Comparison of ENCODE assay signal across 8 cellular contexts in genomic region chr10:60480865-60481563, GRCh38.
A peak's percentile ranks its signal among the peaks of the same experiment; 100 is the strongest.
DNase-seq lines count a peak whose midpoint lies in the region; ATAC-seq, FAIRE-seq and TF ChIP-seq lines count a peak whose summit lies in the region.

No MANE protein-coding gene starts in this region.

- no peak overlapping the region for H3K27ac ChIP-seq in CD8-positive, alpha-beta memory T cell (ENCODE audit: low read depth, low read length)
- H3K27ac ChIP-seq in small intestine (ENCODE audit: low read depth in 1 of 2, low read length in 1 of 2), result no peak overlapping the region

- DNase-seq in DMS 273 treated with DMSO at 0.1 percent for 48 hours (lab: John Stamatoyannopoulos, UW) (peak; percentile 42), foreskin fibroblast (peak; percentile 88 to 94), posterior cingulate gyrus (peak in 7 of 10 donors; percentile 23 to 88 (median 39)), iPS-NIHi7 (ENCODE audit: extremely low spot score) (no peak), small intestine (no peak)
- no peak for DNase-seq in CD8-positive, alpha-beta memory T cell

- no peaks in the 10 kb centered on the region for H3K27me3 ChIP-seq in CD8-positive, alpha-beta memory T cell (ENCODE audit: insufficient read depth, low read length, poor library complexity, severe bottlenecking)
- no peaks in the 10 kb centered on the region for H3K27me3 ChIP-seq in small intestine (ENCODE audit: control insufficient read depth in 2 of 2, insufficient read depth in 2 of 2, low read length in 2 of 2)

- no peaks in the 10 kb centered on the region for H3K27me3 Mint-ChIP-seq in CD8-positive, alpha-beta memory T cell
- no peaks in the 10 kb centered on the region for H3K27me3 Mint-ChIP-seq in activated T-helper 17 cell treated with anti-CD3 and anti-CD28 coated beads, Interleukin-2, amount 50 U/mL, for 72 hours

- CTCF ChIA-PET in CD8-positive, alpha-beta memory T cell (lab: Charles Lee), result no interaction called here

- FAIRE-seq in small intestine (lab: Jason Lieb, UNC), result no peak

- peak overlapping the region in 1 of 8 donors; percentile 1 for H3K27ac Mint-ChIP-seq in CD8-positive, alpha-beta memory T cell
- H3K27ac Mint-ChIP-seq in activated T-helper 17 cell treated with anti-CD3 and anti-CD28 coated beads, Interleukin-2, amount 50 U/mL, for 72 hours, result no peak overlapping the region

- peak; percentile 89 for ATAC-seq in SK-N-SH treated with all-trans-retinoic acid at 6 μM for 48 hours
- no peak for ATAC-seq in activated T-helper 17 cell treated with anti-CD3 and anti-CD28 coated beads, Interleukin-2, amount 50 U/mL, for 72 hours (replicated peaks)

- no peaks in the 10 kb centered on the region for H3K4me1 ChIP-seq in CD8-positive, alpha-beta memory T cell (ENCODE audit: insufficient read depth, low read length)
- no peaks in the 10 kb centered on the region for H3K4me1 ChIP-seq in small intestine (ENCODE audit: control insufficient read depth in 2 of 2, insufficient read depth in 1 of 2, low read depth in 1 of 2, low read length in 1 of 2)

- H3K9me3 Mint-ChIP-seq in CD8-positive, alpha-beta memory T cell, result no peaks in the 10 kb centered on the region
- peaks cover 4% of the 10 kb centered on the region for H3K9me3 Mint-ChIP-seq in activated T-helper 17 cell treated with anti-CD3 and anti-CD28 coated beads, Interleukin-2, amount 50 U/mL, for 72 hours

- H3K4me3 Mint-ChIP-seq in CD8-positive, alpha-beta memory T cell, result no peak overlapping the region
- no peak overlapping the region for H3K4me3 Mint-ChIP-seq in activated T-helper 17 cell treated with anti-CD3 and anti-CD28 coated beads, Interleukin-2, amount 50 U/mL, for 72 hours

- WGBS in small intestine, 3 donors, result 76 to 92% (median 84%) methylated on average over 8 of the region's 8 CpGs

- POLR2A ChIA-PET in CD8-positive, alpha-beta memory T cell (lab: Charles Lee), result no interaction called here

- TF ChIP-seq CTCF in foreskin fibroblast (IDR thresholded peaks at IDR 0.05; ENCODE audit: low read depth, low read length), result no peak

- H3K9me3 ChIP-seq in CD8-positive, alpha-beta memory T cell (ENCODE audit: low read length), result no peaks in the 10 kb centered on the region
- no peaks in the 10 kb centered on the region for H3K9me3 ChIP-seq in small intestine (ENCODE audit: control insufficient read depth, low read depth)

- H3K4me1 Mint-ChIP-seq in CD8-positive, alpha-beta memory T cell, result peaks cover 0 to 31% (median 2%) of the 10 kb centered on the region in 3 donors
- H3K4me1 Mint-ChIP-seq in activated T-helper 17 cell treated with anti-CD3 and anti-CD28 coated beads, Interleukin-2, amount 50 U/mL, for 72 hours, result peaks cover 11% of the 10 kb centered on the region

- intact Hi-C loops in posterior cingulate gyrus (cut with DNase I), result loop anchor here (10.0 kb wide), 1 partner anchor 94 kb away; no protein-coding TSS in a partner anchor

- H3K36me3 Mint-ChIP-seq in CD8-positive, alpha-beta memory T cell, result peaks cover 0 to 3% (median 0%) of the 10 kb centered on the region in 3 donors
- no peaks in the 10 kb centered on the region for H3K36me3 Mint-ChIP-seq in activated T-helper 17 cell treated with anti-CD3 and anti-CD28 coated beads, Interleukin-2, amount 50 U/mL, for 72 hours (ENCODE audit: low read depth)

- no peaks in the 10 kb centered on the region for H3K36me3 ChIP-seq in CD8-positive, alpha-beta memory T cell (ENCODE audit: insufficient read depth, low read length)
- no peaks in the 10 kb centered on the region for H3K36me3 ChIP-seq in small intestine (ENCODE audit: control insufficient read depth in 2 of 2, insufficient read depth in 2 of 2, low read length in 2 of 2)

- H3K4me3 ChIP-seq in foreskin fibroblast (ENCODE audit: low read depth in 1 of 2, low read length in 2 of 2), result no peak overlapping the region
- no peak overlapping the region for H3K4me3 ChIP-seq in CD8-positive, alpha-beta memory T cell (ENCODE audit: low read length)
- H3K4me3 ChIP-seq in small intestine (ENCODE audit: low read depth in 1 of 2, low read length in 2 of 2), result no peak overlapping the region

TF ChIP-seq in SK-N-SH treated with all-trans-retinoic acid at 6 μM for 48 hours, 23 proteins besides CTCF, POLR2A, EP300 and RAD21:
- TF ChIP-seq CREB5 (CRISPR knock-in tag; IDR thresholded peaks at IDR 0.05; ENCODE audit: low read depth), result peak; percentile 83
- no peak for TF ChIP-seq SNAI2 (CRISPR knock-in tag; IDR thresholded peaks at IDR 0.05)
- no peak for TF ChIP-seq TCF4 (CRISPR knock-in tag; IDR thresholded peaks at IDR 0.05; ENCODE audit: borderline replicate concordance)
- no peak for TF ChIP-seq TOX (CRISPR knock-in tag; IDR thresholded peaks at IDR 0.05; ENCODE audit: borderline replicate concordance)
- TF ChIP-seq ZFP30 (CRISPR knock-in tag; IDR thresholded peaks at IDR 0.05), result no peak
- no peak for TF ChIP-seq ZNF8 (CRISPR knock-in tag; IDR thresholded peaks at IDR 0.05)
- TF ChIP-seq POU6F1 (CRISPR knock-in tag; IDR thresholded peaks at IDR 0.05; ENCODE audit: borderline replicate concordance, low read depth), result no peak
- no peak for TF ChIP-seq CSRNP3 (CRISPR knock-in tag; IDR thresholded peaks at IDR 0.05)
- no peak for TF ChIP-seq ARNTL (CRISPR knock-in tag; IDR thresholded peaks at IDR 0.05; ENCODE audit: borderline replicate concordance, low read depth)
- no peak for TF ChIP-seq ZNF70 (CRISPR knock-in tag; IDR thresholded peaks at IDR 0.05)
- TF ChIP-seq ISL1 (CRISPR knock-in tag; IDR thresholded peaks at IDR 0.05), result peak; percentile 78
- no peak for TF ChIP-seq CSDC2 (CRISPR knock-in tag; IDR thresholded peaks at IDR 0.05)

Comparison
In these comparisons a context has a peak if more than half of its experiments do, and no peak if none do; other contexts are left out.
1. DNase-seq: peak in DMS 273 treated with DMSO at 0.1 percent for 48 hours (single experiment), foreskin fibroblast (2 of 2) and posterior cingulate gyrus (7 of 10); none in iPS-NIHi7 (single experiment), CD8-positive, alpha-beta memory T cell (0 of 5) and small intestine (single experiment).